ENCODE assay signal across 1 cellular context in the genomic region with DNA sequence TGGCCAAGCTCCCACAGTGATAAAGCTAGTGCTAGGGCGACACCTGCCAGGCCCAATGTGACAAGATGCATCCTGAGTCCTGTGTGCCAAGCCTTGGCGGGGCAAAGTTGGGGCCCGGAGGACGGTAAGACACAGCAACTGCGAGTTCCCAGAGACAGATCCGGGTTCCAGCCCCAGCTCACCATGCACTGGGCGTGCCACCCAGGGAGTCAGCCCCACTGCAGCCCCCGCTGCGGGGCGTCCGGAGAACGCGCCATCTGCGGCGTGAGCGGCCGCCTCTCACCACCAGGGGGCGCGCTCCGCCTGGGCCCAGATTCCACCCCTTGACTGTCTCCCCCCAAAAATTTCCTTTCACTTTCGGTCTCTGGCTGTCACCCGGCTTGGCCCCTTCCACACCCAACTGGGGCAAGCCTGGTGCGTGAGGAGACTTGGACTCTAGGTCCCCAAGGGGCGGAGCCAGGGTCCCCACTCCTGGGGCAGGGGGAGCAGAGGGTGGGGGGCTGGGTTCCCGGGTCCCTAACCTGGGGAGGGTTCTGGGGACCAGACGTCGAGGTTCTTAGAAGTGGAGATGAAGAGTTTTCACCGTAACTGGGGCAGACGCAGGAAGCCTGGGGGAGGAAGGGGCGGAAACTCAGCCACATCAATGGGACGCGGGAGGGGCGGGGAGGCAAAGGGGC.
TF ChIP-seq lines count a peak whose summit lies in the region.

A gene with protein sequence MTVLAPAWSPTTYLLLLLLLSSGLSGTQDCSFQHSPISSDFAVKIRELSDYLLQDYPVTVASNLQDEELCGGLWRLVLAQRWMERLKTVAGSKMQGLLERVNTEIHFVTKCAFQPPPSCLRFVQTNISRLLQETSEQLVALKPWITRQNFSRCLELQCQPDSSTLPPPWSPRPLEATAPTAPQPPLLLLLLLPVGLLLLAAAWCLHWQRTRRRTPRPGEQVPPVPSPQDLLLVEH (plus strand): TSS at position 348 of the 677 bp plus-strand sequence. CDS start 425 bp downstream, outside the sequence.

TF ChIP-seq in H1, 55 proteins besides CTCF, POLR2A, EP300 and RAD21 (continued from another document):
- TF ChIP-seq NRF1 (IDR thresholded peaks at IDR 0.05; ENCODE audit: low read depth, low read length) (no peak), SIN3A (conservative IDR thresholded peaks at IDR 0.05 in 1 of 2, IDR thresholded peaks at IDR 0.05 in 1 of 2; ENCODE audit: low read depth in 1 of 2, low read length in 2 of 2) (peak; percentile 43 to 74; a peak in 2 of 4 replicates), CEBPB (IDR thresholded peaks at IDR 0.05; ENCODE audit: low read depth, low read length) (no peak), SP2 (IDR thresholded peaks at IDR 0.05; ENCODE audit: low read length) (no peak), CREB1 (IDR thresholded peaks at IDR 0.05) (peak; percentile 64), RXRA (IDR thresholded peaks at IDR 0.05; ENCODE audit: insufficient read depth, low read depth, low read length) (no peak), HDAC2 (IDR thresholded peaks at IDR 0.05; ENCODE audit: borderline replicate concordance in 1 of 2, low read depth in 2 of 2, low read length in 2 of 2) (0 out of 4 replicates have a peak, but pooled peaks of 1 of the 2 experiments have one; percentile 23), SP4 (IDR thresholded peaks at IDR 0.05; ENCODE audit: low read length) (0 out of 2 replicates have a peak, but pooled peaks have one; percentile 62), NANOG (IDR thresholded peaks at IDR 0.05; ENCODE audit: insufficient read depth, low read depth, low read length, poor library complexity, severe bottlenecking) (no peak), JUN (IDR thresholded peaks at IDR 0.05; ENCODE audit: low read depth, low read length) (no peak), EZH2 (IDR thresholded peaks at IDR 0.05; ENCODE audit: low read depth, low read length, severe bottlenecking) (no peak), CBX8 (IDR thresholded peaks at IDR 0.05; ENCODE audit: borderline replicate concordance, low read depth, low read length) (no peak), POU5F1 (IDR thresholded peaks at IDR 0.05; ENCODE audit: low read depth, low read length) (no peak), BACH1 (IDR thresholded peaks at IDR 0.05; ENCODE audit: low read length) (no peak), TAF7 (optimal IDR thresholded peaks at IDR 0.05; ENCODE audit: borderline replicate concordance, low read depth, low read length) (no peak), TBP (IDR thresholded peaks at IDR 0.05; ENCODE audit: low read depth, low read length) (no peak), FOSL1 (IDR thresholded peaks at IDR 0.05; ENCODE audit: insufficient read depth, low read depth, low read length) (no peak), POLR2AphosphoS5 (IDR thresholded peaks at IDR 0.05; ENCODE audit: low read depth, low read length) (no peak), KDM1A (IDR thresholded peaks at IDR 0.05; ENCODE audit: borderline replicate concordance, low read length) (no peak), HDAC6 (IDR thresholded peaks at IDR 0.05; ENCODE audit: low read depth, low read length) (no peak), SIRT6 (IDR thresholded peaks at IDR 0.05; ENCODE audit: low read length) (no peak), RFX5 (IDR thresholded peaks at IDR 0.05; ENCODE audit: borderline replicate concordance, low read depth, low read length) (no peak), RNF2 (IDR thresholded peaks at IDR 0.05; ENCODE audit: borderline replicate concordance, low read depth, low read length, missing control alignments, poor library complexity, severe bottlenecking) (no peak), TCF12 (IDR thresholded peaks at IDR 0.05; ENCODE audit: low read depth, low read length) (peak; percentile 49; the same call in 1 of the 2 replicates), BRCA1 (IDR thresholded peaks at IDR 0.05; ENCODE audit: low read depth, low read length) (no peak), RBBP5 (IDR thresholded peaks at IDR 0.05; ENCODE audit: borderline replicate concordance, low read depth, low read length) (no peak), CTBP2 (IDR thresholded peaks at IDR 0.05; ENCODE audit: borderline replicate concordance, insufficient read depth, insufficient read length, low read length) (no peak), SRF (IDR thresholded peaks at IDR 0.05; ENCODE audit: low read depth, low read length) (no peak), KDM4A (IDR thresholded peaks at IDR 0.05; ENCODE audit: low read depth, low read length, severe bottlenecking) (peak; percentile 28), SIX5 (IDR thresholded peaks at IDR 0.05; ENCODE audit: low read depth, low read length) (no peak), KDM5A (IDR thresholded peaks at IDR 0.05; ENCODE audit: low read length) (no peak), GTF2F1 (IDR thresholded peaks at IDR 0.05; ENCODE audit: borderline replicate concordance, low read depth, low read length) (no peak), CBX5 (IDR thresholded peaks at IDR 0.05; ENCODE audit: low read depth, low read length) (no peak), BCL11A (IDR thresholded peaks at IDR 0.05; ENCODE audit: low read depth in 2 of 2, low read length in 2 of 2) (no peak), CHD1 (IDR thresholded peaks at IDR 0.05; ENCODE audit: low read depth, low read length) (no peak), SAP30 (IDR thresholded peaks at IDR 0.05; ENCODE audit: insufficient read depth, insufficient replicate concordance, low read length) (no peak), PHF8 (conservative IDR thresholded peaks at IDR 0.05; ENCODE audit: low read depth, low read length) (no peak), JUND (IDR thresholded peaks at IDR 0.05; ENCODE audit: low read length) (no peak), SUZ12 (IDR thresholded peaks at IDR 0.05; ENCODE audit: low read length) (no peak), GABPA (IDR thresholded peaks at IDR 0.05; ENCODE audit: borderline replicate concordance, insufficient read depth, low read length) (0 out of 2 replicates have a peak, but pooled peaks have one; percentile 35), ZNF274 (IDR thresholded peaks at IDR 0.05; ENCODE audit: borderline replicate concordance, extremely low read depth, low read length) (no peak), TAF1 (IDR thresholded peaks at IDR 0.05; ENCODE audit: low read depth, low read length) (no peak)
- TF ChIP-seq, protein P1, sequence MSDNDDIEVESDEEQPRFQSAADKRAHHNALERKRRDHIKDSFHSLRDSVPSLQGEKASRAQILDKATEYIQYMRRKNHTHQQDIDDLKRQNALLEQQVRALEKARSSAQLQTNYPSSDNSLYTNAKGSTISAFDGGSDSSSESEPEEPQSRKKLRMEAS (IDR thresholded peaks at IDR 0.05) = peak; percentile 60; the same call in 1 of the 2 replicates
- TF ChIP-seq, protein P2, sequence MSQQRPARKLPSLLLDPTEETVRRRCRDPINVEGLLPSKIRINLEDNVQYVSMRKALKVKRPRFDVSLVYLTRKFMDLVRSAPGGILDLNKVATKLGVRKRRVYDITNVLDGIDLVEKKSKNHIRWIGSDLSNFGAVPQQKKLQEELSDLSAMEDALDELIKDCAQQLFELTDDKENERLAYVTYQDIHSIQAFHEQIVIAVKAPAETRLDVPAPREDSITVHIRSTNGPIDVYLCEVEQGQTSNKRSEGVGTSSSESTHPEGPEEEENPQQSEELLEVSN (IDR thresholded peaks at IDR 0.05) = peak; percentile 25; the same call in 1 of the 2 replicates
- TF ChIP-seq, protein P3, sequence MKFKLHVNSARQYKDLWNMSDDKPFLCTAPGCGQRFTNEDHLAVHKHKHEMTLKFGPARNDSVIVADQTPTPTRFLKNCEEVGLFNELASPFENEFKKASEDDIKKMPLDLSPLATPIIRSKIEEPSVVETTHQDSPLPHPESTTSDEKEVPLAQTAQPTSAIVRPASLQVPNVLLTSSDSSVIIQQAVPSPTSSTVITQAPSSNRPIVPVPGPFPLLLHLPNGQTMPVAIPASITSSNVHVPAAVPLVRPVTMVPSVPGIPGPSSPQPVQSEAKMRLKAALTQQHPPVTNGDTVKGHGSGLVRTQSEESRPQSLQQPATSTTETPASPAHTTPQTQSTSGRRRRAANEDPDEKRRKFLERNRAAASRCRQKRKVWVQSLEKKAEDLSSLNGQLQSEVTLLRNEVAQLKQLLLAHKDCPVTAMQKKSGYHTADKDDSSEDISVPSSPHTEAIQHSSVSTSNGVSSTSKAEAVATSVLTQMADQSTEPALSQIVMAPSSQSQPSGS (IDR thresholded peaks at IDR 0.05; ENCODE audit: low read length) = no peak
- TF ChIP-seq, protein P4, sequence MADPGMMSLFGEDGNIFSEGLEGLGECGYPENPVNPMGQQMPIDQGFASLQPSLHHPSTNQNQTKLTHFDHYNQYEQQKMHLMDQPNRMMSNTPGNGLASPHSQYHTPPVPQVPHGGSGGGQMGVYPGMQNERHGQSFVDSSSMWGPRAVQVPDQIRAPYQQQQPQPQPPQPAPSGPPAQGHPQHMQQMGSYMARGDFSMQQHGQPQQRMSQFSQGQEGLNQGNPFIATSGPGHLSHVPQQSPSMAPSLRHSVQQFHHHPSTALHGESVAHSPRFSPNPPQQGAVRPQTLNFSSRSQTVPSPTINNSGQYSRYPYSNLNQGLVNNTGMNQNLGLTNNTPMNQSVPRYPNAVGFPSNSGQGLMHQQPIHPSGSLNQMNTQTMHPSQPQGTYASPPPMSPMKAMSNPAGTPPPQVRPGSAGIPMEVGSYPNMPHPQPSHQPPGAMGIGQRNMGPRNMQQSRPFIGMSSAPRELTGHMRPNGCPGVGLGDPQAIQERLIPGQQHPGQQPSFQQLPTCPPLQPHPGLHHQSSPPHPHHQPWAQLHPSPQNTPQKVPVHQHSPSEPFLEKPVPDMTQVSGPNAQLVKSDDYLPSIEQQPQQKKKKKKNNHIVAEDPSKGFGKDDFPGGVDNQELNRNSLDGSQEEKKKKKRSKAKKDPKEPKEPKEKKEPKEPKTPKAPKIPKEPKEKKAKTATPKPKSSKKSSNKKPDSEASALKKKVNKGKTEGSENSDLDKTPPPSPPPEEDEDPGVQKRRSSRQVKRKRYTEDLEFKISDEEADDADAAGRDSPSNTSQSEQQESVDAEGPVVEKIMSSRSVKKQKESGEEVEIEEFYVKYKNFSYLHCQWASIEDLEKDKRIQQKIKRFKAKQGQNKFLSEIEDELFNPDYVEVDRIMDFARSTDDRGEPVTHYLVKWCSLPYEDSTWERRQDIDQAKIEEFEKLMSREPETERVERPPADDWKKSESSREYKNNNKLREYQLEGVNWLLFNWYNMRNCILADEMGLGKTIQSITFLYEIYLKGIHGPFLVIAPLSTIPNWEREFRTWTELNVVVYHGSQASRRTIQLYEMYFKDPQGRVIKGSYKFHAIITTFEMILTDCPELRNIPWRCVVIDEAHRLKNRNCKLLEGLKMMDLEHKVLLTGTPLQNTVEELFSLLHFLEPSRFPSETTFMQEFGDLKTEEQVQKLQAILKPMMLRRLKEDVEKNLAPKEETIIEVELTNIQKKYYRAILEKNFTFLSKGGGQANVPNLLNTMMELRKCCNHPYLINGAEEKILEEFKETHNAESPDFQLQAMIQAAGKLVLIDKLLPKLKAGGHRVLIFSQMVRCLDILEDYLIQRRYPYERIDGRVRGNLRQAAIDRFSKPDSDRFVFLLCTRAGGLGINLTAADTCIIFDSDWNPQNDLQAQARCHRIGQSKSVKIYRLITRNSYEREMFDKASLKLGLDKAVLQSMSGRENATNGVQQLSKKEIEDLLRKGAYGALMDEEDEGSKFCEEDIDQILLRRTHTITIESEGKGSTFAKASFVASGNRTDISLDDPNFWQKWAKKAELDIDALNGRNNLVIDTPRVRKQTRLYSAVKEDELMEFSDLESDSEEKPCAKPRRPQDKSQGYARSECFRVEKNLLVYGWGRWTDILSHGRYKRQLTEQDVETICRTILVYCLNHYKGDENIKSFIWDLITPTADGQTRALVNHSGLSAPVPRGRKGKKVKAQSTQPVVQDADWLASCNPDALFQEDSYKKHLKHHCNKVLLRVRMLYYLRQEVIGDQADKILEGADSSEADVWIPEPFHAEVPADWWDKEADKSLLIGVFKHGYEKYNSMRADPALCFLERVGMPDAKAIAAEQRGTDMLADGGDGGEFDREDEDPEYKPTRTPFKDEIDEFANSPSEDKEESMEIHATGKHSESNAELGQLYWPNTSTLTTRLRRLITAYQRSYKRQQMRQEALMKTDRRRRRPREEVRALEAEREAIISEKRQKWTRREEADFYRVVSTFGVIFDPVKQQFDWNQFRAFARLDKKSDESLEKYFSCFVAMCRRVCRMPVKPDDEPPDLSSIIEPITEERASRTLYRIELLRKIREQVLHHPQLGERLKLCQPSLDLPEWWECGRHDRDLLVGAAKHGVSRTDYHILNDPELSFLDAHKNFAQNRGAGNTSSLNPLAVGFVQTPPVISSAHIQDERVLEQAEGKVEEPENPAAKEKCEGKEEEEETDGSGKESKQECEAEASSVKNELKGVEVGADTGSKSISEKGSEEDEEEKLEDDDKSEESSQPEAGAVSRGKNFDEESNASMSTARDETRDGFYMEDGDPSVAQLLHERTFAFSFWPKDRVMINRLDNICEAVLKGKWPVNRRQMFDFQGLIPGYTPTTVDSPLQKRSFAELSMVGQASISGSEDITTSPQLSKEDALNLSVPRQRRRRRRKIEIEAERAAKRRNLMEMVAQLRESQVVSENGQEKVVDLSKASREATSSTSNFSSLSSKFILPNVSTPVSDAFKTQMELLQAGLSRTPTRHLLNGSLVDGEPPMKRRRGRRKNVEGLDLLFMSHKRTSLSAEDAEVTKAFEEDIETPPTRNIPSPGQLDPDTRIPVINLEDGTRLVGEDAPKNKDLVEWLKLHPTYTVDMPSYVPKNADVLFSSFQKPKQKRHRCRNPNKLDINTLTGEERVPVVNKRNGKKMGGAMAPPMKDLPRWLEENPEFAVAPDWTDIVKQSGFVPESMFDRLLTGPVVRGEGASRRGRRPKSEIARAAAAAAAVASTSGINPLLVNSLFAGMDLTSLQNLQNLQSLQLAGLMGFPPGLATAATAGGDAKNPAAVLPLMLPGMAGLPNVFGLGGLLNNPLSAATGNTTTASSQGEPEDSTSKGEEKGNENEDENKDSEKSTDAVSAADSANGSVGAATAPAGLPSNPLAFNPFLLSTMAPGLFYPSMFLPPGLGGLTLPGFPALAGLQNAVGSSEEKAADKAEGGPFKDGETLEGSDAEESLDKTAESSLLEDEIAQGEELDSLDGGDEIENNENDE (IDR thresholded peaks at IDR 0.05; ENCODE audit: insufficient replicate concordance, low read length) = no peak
- TF ChIP-seq, protein P5, sequence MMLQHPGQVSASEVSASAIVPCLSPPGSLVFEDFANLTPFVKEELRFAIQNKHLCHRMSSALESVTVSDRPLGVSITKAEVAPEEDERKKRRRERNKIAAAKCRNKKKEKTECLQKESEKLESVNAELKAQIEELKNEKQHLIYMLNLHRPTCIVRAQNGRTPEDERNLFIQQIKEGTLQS (IDR thresholded peaks at IDR 0.05; ENCODE audit: insufficient read depth, low read depth, low read length) = no peak
